2 cellular contexts compared by ENCODE assay signal in the genomic region with DNA sequence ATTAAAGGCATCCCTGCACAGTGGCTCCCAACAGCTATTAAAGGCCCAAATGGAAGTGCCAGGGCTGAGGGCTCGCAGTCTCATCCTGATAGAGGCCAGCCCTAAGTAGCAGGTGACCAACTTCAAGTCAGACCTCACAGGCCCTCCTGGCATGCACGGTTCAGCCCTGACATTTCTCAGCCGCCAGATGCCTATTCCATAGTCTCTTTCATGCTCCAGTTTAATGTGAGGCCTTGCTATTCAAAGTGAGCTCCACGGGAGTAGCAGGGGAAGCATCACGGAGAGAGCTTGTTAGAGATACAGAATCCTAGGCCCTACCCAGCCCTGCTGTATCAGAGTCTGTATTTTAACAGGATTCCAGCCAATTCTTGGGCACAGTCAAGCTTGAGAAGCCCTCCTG.
TF ChIP-seq lines count a peak whose summit lies in the region.

No MANE protein-coding gene starts in this region.

TF ChIP-seq in SK-N-SH, 30 proteins besides CTCF, POLR2A, EP300 and RAD21:
- TF ChIP-seq TCF12 (IDR thresholded peaks at IDR 0.05) (no peak), NFIC (IDR thresholded peaks at IDR 0.05; ENCODE audit: borderline replicate concordance) (no peak), MXI1 (IDR thresholded peaks at IDR 0.05; ENCODE audit: low read depth, low read length) (no peak), GABPA (IDR thresholded peaks at IDR 0.05; ENCODE audit: low read depth) (no peak), SIN3A (IDR thresholded peaks at IDR 0.05; ENCODE audit: borderline replicate concordance, low read depth, low read length) (no peak), GATA2 (CRISPR knock-in tag; IDR thresholded peaks at IDR 0.05) (no peak), RFX5 (IDR thresholded peaks at IDR 0.05; ENCODE audit: low read length) (no peak)
- TF ChIP-seq, protein P1, sequence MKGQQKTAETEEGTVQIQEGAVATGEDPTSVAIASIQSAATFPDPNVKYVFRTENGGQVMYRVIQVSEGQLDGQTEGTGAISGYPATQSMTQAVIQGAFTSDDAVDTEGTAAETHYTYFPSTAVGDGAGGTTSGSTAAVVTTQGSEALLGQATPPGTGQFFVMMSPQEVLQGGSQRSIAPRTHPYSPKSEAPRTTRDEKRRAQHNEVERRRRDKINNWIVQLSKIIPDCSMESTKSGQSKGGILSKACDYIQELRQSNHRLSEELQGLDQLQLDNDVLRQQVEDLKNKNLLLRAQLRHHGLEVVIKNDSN (IDR thresholded peaks at IDR 0.05; ENCODE audit: borderline replicate concordance, low read depth) = no peak
- TF ChIP-seq, protein P2, sequence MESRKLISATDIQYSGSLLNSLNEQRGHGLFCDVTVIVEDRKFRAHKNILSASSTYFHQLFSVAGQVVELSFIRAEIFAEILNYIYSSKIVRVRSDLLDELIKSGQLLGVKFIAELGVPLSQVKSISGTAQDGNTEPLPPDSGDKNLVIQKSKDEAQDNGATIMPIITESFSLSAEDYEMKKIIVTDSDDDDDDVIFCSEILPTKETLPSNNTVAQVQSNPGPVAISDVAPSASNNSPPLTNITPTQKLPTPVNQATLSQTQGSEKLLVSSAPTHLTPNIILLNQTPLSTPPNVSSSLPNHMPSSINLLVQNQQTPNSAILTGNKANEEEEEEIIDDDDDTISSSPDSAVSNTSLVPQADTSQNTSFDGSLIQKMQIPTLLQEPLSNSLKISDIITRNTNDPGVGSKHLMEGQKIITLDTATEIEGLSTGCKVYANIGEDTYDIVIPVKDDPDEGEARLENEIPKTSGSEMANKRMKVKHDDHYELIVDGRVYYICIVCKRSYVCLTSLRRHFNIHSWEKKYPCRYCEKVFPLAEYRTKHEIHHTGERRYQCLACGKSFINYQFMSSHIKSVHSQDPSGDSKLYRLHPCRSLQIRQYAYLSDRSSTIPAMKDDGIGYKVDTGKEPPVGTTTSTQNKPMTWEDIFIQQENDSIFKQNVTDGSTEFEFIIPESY (IDR thresholded peaks at IDR 0.05; ENCODE audit: borderline replicate concordance, low read depth) = no peak
- TF ChIP-seq, protein P3, sequence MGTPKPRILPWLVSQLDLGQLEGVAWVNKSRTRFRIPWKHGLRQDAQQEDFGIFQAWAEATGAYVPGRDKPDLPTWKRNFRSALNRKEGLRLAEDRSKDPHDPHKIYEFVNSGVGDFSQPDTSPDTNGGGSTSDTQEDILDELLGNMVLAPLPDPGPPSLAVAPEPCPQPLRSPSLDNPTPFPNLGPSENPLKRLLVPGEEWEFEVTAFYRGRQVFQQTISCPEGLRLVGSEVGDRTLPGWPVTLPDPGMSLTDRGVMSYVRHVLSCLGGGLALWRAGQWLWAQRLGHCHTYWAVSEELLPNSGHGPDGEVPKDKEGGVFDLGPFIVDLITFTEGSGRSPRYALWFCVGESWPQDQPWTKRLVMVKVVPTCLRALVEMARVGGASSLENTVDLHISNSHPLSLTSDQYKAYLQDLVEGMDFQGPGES (IDR thresholded peaks at IDR 0.05; ENCODE audit: low read depth, low read length) = no peak
- TF ChIP-seq, protein P4, sequence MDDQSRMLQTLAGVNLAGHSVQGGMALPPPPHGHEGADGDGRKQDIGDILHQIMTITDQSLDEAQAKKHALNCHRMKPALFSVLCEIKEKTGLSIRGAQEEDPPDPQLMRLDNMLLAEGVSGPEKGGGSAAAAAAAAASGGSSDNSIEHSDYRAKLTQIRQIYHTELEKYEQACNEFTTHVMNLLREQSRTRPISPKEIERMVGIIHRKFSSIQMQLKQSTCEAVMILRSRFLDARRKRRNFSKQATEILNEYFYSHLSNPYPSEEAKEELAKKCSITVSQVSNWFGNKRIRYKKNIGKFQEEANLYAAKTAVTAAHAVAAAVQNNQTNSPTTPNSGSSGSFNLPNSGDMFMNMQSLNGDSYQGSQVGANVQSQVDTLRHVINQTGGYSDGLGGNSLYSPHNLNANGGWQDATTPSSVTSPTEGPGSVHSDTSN (IDR thresholded peaks at IDR 0.05) = no peak

TF ChIP-seq in SK-N-SH treated with all-trans-retinoic acid at 6 μM for 48 hours, 23 proteins besides CTCF, POLR2A, EP300 and RAD21:
- TF ChIP-seq ESRRG (CRISPR knock-in tag; IDR thresholded peaks at IDR 0.05) (no peak), ZC3H10 (CRISPR knock-in tag; IDR thresholded peaks at IDR 0.05) (no peak), ZFP3 (CRISPR knock-in tag; IDR thresholded peaks at IDR 0.05) (no peak), ZFP30 (CRISPR knock-in tag; IDR thresholded peaks at IDR 0.05) (no peak), RARB (CRISPR knock-in tag; IDR thresholded peaks at IDR 0.05) (no peak), SNAI2 (CRISPR knock-in tag; IDR thresholded peaks at IDR 0.05) (no peak), OSR1 (CRISPR knock-in tag; IDR thresholded peaks at IDR 0.05) (no peak), ARNTL (CRISPR knock-in tag; IDR thresholded peaks at IDR 0.05; ENCODE audit: borderline replicate concordance, low read depth) (no peak), ZNF8 (CRISPR knock-in tag; IDR thresholded peaks at IDR 0.05) (no peak), PPARA (CRISPR knock-in tag; IDR thresholded peaks at IDR 0.05; ENCODE audit: borderline replicate concordance) (no peak)
- TF ChIP-seq, protein P5, sequence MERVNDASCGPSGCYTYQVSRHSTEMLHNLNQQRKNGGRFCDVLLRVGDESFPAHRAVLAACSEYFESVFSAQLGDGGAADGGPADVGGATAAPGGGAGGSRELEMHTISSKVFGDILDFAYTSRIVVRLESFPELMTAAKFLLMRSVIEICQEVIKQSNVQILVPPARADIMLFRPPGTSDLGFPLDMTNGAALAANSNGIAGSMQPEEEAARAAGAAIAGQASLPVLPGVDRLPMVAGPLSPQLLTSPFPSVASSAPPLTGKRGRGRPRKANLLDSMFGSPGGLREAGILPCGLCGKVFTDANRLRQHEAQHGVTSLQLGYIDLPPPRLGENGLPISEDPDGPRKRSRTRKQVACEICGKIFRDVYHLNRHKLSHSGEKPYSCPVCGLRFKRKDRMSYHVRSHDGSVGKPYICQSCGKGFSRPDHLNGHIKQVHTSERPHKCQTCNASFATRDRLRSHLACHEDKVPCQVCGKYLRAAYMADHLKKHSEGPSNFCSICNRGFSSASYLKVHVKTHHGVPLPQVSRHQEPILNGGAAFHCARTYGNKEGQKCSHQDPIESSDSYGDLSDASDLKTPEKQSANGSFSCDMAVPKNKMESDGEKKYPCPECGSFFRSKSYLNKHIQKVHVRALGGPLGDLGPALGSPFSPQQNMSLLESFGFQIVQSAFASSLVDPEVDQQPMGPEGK (CRISPR knock-in tag; IDR thresholded peaks at IDR 0.05; ENCODE audit: borderline replicate concordance) = no peak
- TF ChIP-seq, protein P6, sequence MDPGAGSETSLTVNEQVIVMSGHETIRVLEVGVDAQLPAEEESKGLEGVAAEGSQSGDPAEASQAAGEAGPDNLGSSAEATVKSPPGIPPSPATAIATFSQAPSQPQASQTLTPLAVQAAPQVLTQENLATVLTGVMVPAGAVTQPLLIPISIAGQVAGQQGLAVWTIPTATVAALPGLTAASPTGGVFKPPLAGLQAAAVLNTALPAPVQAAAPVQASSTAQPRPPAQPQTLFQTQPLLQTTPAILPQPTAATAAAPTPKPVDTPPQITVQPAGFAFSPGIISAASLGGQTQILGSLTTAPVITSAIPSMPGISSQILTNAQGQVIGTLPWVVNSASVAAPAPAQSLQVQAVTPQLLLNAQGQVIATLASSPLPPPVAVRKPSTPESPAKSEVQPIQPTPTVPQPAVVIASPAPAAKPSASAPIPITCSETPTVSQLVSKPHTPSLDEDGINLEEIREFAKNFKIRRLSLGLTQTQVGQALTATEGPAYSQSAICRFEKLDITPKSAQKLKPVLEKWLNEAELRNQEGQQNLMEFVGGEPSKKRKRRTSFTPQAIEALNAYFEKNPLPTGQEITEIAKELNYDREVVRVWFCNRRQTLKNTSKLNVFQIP (CRISPR knock-in tag; IDR thresholded peaks at IDR 0.05; ENCODE audit: borderline replicate concordance, low read depth) = no peak
- TF ChIP-seq, protein P7, sequence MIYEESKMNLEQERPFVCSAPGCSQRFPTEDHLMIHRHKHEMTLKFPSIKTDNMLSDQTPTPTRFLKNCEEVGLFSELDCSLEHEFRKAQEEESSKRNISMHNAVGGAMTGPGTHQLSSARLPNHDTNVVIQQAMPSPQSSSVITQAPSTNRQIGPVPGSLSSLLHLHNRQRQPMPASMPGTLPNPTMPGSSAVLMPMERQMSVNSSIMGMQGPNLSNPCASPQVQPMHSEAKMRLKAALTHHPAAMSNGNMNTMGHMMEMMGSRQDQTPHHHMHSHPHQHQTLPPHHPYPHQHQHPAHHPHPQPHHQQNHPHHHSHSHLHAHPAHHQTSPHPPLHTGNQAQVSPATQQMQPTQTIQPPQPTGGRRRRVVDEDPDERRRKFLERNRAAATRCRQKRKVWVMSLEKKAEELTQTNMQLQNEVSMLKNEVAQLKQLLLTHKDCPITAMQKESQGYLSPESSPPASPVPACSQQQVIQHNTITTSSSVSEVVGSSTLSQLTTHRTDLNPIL (CRISPR knock-in tag; IDR thresholded peaks at IDR 0.05; ENCODE audit: low read depth) = no peak
- TF ChIP-seq, protein P8, sequence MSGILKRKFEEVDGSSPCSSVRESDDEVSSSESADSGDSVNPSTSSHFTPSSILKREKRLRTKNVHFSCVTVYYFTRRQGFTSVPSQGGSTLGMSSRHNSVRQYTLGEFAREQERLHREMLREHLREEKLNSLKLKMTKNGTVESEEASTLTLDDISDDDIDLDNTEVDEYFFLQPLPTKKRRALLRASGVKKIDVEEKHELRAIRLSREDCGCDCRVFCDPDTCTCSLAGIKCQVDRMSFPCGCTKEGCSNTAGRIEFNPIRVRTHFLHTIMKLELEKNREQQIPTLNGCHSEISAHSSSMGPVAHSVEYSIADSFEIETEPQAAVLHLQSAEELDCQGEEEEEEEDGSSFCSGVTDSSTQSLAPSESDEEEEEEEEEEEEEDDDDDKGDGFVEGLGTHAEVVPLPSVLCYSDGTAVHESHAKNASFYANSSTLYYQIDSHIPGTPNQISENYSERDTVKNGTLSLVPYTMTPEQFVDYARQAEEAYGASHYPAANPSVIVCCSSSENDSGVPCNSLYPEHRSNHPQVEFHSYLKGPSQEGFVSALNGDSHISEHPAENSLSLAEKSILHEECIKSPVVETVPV (CRISPR knock-in tag; IDR thresholded peaks at IDR 0.05) = no peak
